30 cellular contexts compared by ENCODE assay signal in the genomic region with DNA sequence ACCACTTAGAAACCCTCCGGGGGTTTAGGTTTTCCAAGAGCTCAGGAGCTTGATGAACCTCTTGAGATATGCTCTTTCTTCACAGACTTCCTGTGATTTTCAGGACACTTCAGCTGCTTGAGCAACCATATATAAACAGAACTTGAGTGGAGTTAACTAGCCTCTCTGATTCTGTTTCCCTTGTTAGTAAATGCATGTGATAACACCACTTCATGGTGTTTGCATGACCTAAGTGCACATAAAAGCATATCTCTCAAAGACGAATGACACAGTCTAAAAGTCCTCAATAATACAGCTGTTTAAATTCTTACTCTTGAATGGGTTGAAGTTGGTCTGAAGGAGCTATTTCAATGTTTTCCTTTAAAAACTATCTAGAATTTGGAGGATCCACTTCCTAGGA. TPM values are rescaled to one million over a fixed set of nuclear protein-coding genes. Genes with fewer than 3 reads are reported as not detected.
"Had no signal": no experiment of that assay in that cellular context is flagged by ENCODE, and none has a peak within 500 bp of the region (broad histone marks: within the 10 kb centered on the region; RNA-seq: fewer than 3 reads in every experiment).

No MANE protein-coding gene starts in this region.

- H3K27ac ChIP-seq: ascending aorta, cardiac muscle cell, colonic mucosa, dorsolateral prefrontal cortex, gastrocnemius medialis, tibial nerve had no signal

- DNase-seq: activated CD4-positive, alpha-beta memory T cell treated with anti-CD3 and anti-CD28 coated beads, Interleukin-2, amount 10 ng/mL, durations not matched to agents 7 days and 5 days; activated CD4-positive, alpha-beta T cell treated with anti-CD3 and anti-CD28 coated beads for 1 hour; activated CD4-positive, alpha-beta T cell treated with anti-CD3 and anti-CD28 coated beads, Interleukin-2, amount 10 ng/mL, durations not matched to agents 7 days and 5 days; activated CD8-positive, alpha-beta memory T cell treated with anti-CD3 and anti-CD28 coated beads, Interleukin-2, amount 50 U/mL, for 48 hours; activated gamma-delta T cell; activated naive CD4-positive, alpha-beta T cell treated with anti-CD3 and anti-CD28 coated beads, Interleukin-2, amount 10 ng/mL, durations not matched to agents 7 days and 5 days; activated naive CD8-positive, alpha-beta T cell treated with anti-CD3 and anti-CD28 coated beads, Interleukin-2, amount 10 ng/mL, durations not matched to agents 7 days and 5 days; activated T-cell treated with anti-CD3 and anti-CD28 coated beads, Interleukin-2, amount 50 U/mL, for 24 hours; cerebellar nuclear complex; colonic mucosa; dorsolateral prefrontal cortex; effector memory CD4-positive, alpha-beta T cell; erythroblast; gastrocnemius medialis; glutamatergic neuron; islet precursor cell; posterior cingulate gyrus; right cardiac atrium; stimulated activated CD4-positive, alpha-beta T cell treated with anti-CD3 and anti-CD28 coated beads, Interleukin-15, amount 100 ng/mL, for 24 hours; stimulated activated CD4-positive, alpha-beta T cell treated with anti-CD3 and anti-CD28 coated beads, Interleukin-2, amount 100 ng/mL, for 24 hours; stimulated activated naive B cell treated with anti-CD40 and anti-IgM and Interleukin-4, amounts not matched to agents 10 μg/mL and 1 μg/mL and 100 μg/mL, for 72 hours; T-helper 9 cell had no signal

- H3K27ac Mint-ChIP-seq: activated CD4-positive, alpha-beta memory T cell treated with anti-CD3 and anti-CD28 coated beads, Interleukin-2, amount 10 ng/mL, durations not matched to agents 7 days and 5 days; activated CD4-positive, alpha-beta T cell treated with anti-CD3 and anti-CD28 coated beads, Interleukin-2, amount 10 ng/mL, durations not matched to agents 7 days and 5 days; activated naive CD4-positive, alpha-beta T cell treated with anti-CD3 and anti-CD28 coated beads, Interleukin-2, amount 10 ng/mL, durations not matched to agents 7 days and 5 days; activated naive CD8-positive, alpha-beta T cell treated with anti-CD3 and anti-CD28 coated beads, Interleukin-2, amount 10 ng/mL, durations not matched to agents 7 days and 5 days; activated T-cell treated with anti-CD3 and anti-CD28 coated beads, Interleukin-2, amount 50 U/mL, for 24 hours; brain; memory B cell; natural killer cell treated with Interleukin-12 subunit alpha and Interleukin-12 subunit beta and Interleukin-15 and Interleukin-18, amount 100 ng/mL, for 72 hours; stimulated activated naive B cell treated with anti-CD40 and anti-IgM and Interleukin-4, amounts not matched to agents 10 μg/mL and 1 μg/mL and 100 μg/mL, for 72 hours had no signal

- H3K4me3 Mint-ChIP-seq: activated CD4-positive, alpha-beta memory T cell treated with anti-CD3 and anti-CD28 coated beads, Interleukin-2, amount 10 ng/mL, durations not matched to agents 7 days and 5 days; activated CD4-positive, alpha-beta T cell treated with anti-CD3 and anti-CD28 coated beads, Interleukin-2, amount 10 ng/mL, durations not matched to agents 7 days and 5 days; activated naive CD4-positive, alpha-beta T cell treated with anti-CD3 and anti-CD28 coated beads, Interleukin-2, amount 10 ng/mL, durations not matched to agents 7 days and 5 days; activated naive CD8-positive, alpha-beta T cell treated with anti-CD3 and anti-CD28 coated beads, Interleukin-2, amount 10 ng/mL, durations not matched to agents 7 days and 5 days; activated T-cell treated with anti-CD3 and anti-CD28 coated beads, Interleukin-2, amount 50 U/mL, for 24 hours; brain; memory B cell; natural killer cell treated with Interleukin-12 subunit alpha and Interleukin-12 subunit beta and Interleukin-15 and Interleukin-18, amount 100 ng/mL, for 72 hours; stimulated activated naive B cell treated with anti-CD40 and anti-IgM and Interleukin-4, amounts not matched to agents 10 μg/mL and 1 μg/mL and 100 μg/mL, for 72 hours had no signal

- H3K9me3 ChIP-seq: colonic mucosa, gastrocnemius medialis had no signal

- H3K36me3 Mint-ChIP-seq: activated naive CD4-positive, alpha-beta T cell treated with anti-CD3 and anti-CD28 coated beads, Interleukin-2, amount 10 ng/mL, durations not matched to agents 7 days and 5 days; activated naive CD8-positive, alpha-beta T cell treated with anti-CD3 and anti-CD28 coated beads, Interleukin-2, amount 10 ng/mL, durations not matched to agents 7 days and 5 days had no signal

- H3K4me1 ChIP-seq: ascending aorta, colonic mucosa, gastrocnemius medialis, tibial nerve had no signal

- H3K4me3 ChIP-seq: ascending aorta, cardiac muscle cell, colonic mucosa, dorsolateral prefrontal cortex, gastrocnemius medialis, tibial nerve had no signal

- H3K36me3 ChIP-seq: ascending aorta, cardiac muscle cell, colonic mucosa, gastrocnemius medialis had no signal

- H3K27me3 ChIP-seq: ascending aorta, colonic mucosa, dorsolateral prefrontal cortex, gastrocnemius medialis had no signal

- H3K4me1 Mint-ChIP-seq: activated CD4-positive, alpha-beta memory T cell treated with anti-CD3 and anti-CD28 coated beads, Interleukin-2, amount 10 ng/mL, durations not matched to agents 7 days and 5 days; activated CD4-positive, alpha-beta T cell treated with anti-CD3 and anti-CD28 coated beads, Interleukin-2, amount 10 ng/mL, durations not matched to agents 7 days and 5 days; activated naive CD4-positive, alpha-beta T cell treated with anti-CD3 and anti-CD28 coated beads, Interleukin-2, amount 10 ng/mL, durations not matched to agents 7 days and 5 days; activated naive CD8-positive, alpha-beta T cell treated with anti-CD3 and anti-CD28 coated beads, Interleukin-2, amount 10 ng/mL, durations not matched to agents 7 days and 5 days; memory B cell; stimulated activated naive B cell treated with anti-CD40 and anti-IgM and Interleukin-4, amounts not matched to agents 10 μg/mL and 1 μg/mL and 100 μg/mL, for 72 hours had no signal

- ATAC-seq: gastrocnemius medialis; natural killer cell treated with Interleukin-12 subunit alpha and Interleukin-12 subunit beta and Interleukin-15 and Interleukin-18, amount 100 ng/mL, for 72 hours; right cardiac atrium; stimulated activated naive B cell treated with anti-CD40 and anti-IgM and Interleukin-4, amounts not matched to agents 10 μg/mL and 1 μg/mL and 100 μg/mL, for 72 hours had no signal

RNA-seq across cellular contexts. Expression of a gene that starts 10.0 kb away (rescaled TPM):
- total RNA-seq: activated CD4-positive, alpha-beta memory T cell treated with anti-CD3 and anti-CD28 coated beads, Interleukin-2, amount 10 ng/mL, durations not matched to agents 7 days and 5 days; activated CD4-positive, alpha-beta T cell treated with anti-CD3 and anti-CD28 coated beads, Interleukin-2, amount 10 ng/mL, durations not matched to agents 7 days and 5 days; activated naive CD8-positive, alpha-beta T cell treated with anti-CD3 and anti-CD28 coated beads, Interleukin-2, amount 10 ng/mL, durations not matched to agents 7 days and 5 days; ascending aorta; mononuclear cell; myocyte; natural killer cell treated with Interleukin-12 subunit alpha and Interleukin-12 subunit beta and Interleukin-15 and Interleukin-18, amount 100 ng/mL, for 72 hours had no signal
